Comparison of ENCODE assay signal across 8 cellular contexts in the genomic region with DNA sequence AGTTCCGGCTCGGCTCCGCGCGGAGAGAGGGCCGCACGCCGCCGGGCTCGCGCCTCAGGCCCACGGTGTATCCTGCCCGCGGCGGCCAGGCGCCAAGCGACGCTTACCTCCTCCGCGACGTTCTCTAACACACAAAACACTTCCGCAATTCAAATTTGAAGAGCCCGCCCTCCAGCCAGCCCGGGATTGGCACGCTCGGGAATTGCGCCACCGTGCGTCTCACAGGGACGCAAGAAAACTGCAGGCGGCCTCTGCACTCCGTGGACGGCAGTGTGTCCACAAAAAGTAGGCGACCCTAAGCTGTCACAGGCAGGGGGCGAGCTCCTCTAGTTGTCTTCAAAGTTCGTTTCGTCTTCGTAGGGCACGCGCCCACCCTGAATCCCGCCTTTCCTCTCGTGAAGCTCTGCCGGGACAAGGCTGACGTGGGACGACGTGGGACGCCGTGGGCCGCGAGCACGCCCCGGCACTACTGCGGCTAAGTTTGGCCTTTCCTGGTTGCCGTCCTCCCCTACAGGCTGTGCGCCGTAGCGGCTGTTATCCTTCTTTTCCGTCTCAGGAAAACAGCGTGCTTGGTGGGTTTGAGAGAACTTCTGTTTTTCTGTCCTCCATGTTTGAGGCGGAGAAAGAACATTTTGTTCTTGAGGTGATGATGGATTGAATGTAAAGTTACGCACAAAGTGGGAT. TPM values are rescaled to one million over a fixed set of nuclear protein-coding genes. Genes with fewer than 3 reads are reported as not detected.
DNase-seq lines count a peak whose midpoint lies in the region; ATAC-seq and TF ChIP-seq lines count a peak whose summit lies in the region.

A gene (minus strand): TSS at position 133 of the 684 bp plus-strand sequence. CDS start 5,916 bp downstream, outside the sequence.

- peaks cover 7% of the 10 kb centered on the region for H3K9me3 ChIP-seq in mononuclear cell (ENCODE audit: low read depth, low read length)

- no peaks in the 10 kb centered on the region for H3K27me3 ChIP-seq in mononuclear cell (ENCODE audit: insufficient read depth, low read length)

- peaks cover 0 to 18% (median 12%) of the 10 kb centered on the region in 3 donors for H3K9me3 Mint-ChIP-seq in IgD-negative memory B cell

- peak; percentile 55 for TF ChIP-seq CTCF in epithelial cell of esophagus (IDR thresholded peaks at IDR 0.05; ENCODE audit: insufficient read depth, low read depth, low read length, missing control alignments)

- peak within 1 kb of the TSS; percentile 69 to 100 (median 91) for H3K27ac Mint-ChIP-seq in IgD-negative memory B cell

- H3K4me3 ChIP-seq in epithelial cell of esophagus (ENCODE audit: low read length) (peak within 1 kb of the TSS; percentile 59), mononuclear cell (ENCODE audit: low read length) (peak within 1 kb of the TSS; percentile 98)

- peaks cover 20 to 21% (median 20%) of the 10 kb centered on the region in 3 donors for H3K4me1 Mint-ChIP-seq in IgD-negative memory B cell

- H3K4me3 Mint-ChIP-seq in IgD-negative memory B cell = peak within 1 kb of the TSS; percentile 82 to 95 (median 94)

- no peaks in the 10 kb centered on the region for H3K27me3 Mint-ChIP-seq in IgD-negative memory B cell

- H3K4me1 ChIP-seq in mononuclear cell (ENCODE audit: insufficient read depth, low read length) = peaks cover 45% of the 10 kb centered on the region

- H3K36me3 Mint-ChIP-seq in IgD-negative memory B cell = peaks cover 3% of the 10 kb centered on the region

- peak; percentile 86 for DNase-seq in DMS153 treated with DMSO at 0.1 percent for 48 hours (lab: John Stamatoyannopoulos, UW; ENCODE audit: unreplicated experiment)
- peak; percentile 97 for DNase-seq in OCI-M1 (lab: John Stamatoyannopoulos, UW)
- DNase-seq in activated T-cell treated with anti-CD3 and anti-CD28 coated beads for 24 hours (ENCODE audit: low read depth) = peak; percentile 90
- peak; percentile 98 for DNase-seq in epithelial cell of esophagus (ENCODE audit: low read depth)
- peak; percentile 81 to 88 for DNase-seq in stimulated activated CD8-positive, alpha-beta memory T cell treated with anti-CD3 and anti-CD28 coated beads, Interleukin-4, amount 100 ng/mL, for 1 hour (ENCODE audit: low read depth in 2 of 2, low spot score in 1 of 2)

- peak; percentile 80 for ATAC-seq in GM21529 (IDR thresholded peaks at IDR 0.05; ENCODE audit: unreplicated experiment)

RNA-seq across cellular contexts. Expression of the gene that starts here (rescaled TPM):
- 95.3 TPM for polyA plus RNA-seq in IgD-negative memory B cell
- 72.6 TPM for total RNA-seq in mononuclear cell

Comparison
In these comparisons a context has a peak if more than half of its experiments do, and no peak if none do; other contexts are left out.
1. Peak in every context shown above with its lines: DNase-seq, ATAC-seq and H3K4me3 ChIP-seq.